ENCODE assay signal across 1 cellular context in genomic region chr14:64698899-64699298, GRCh38.
TF ChIP-seq lines count a peak whose summit lies in the region.

No MANE protein-coding gene starts in this region.

TF ChIP-seq in HEK293, 187 proteins besides CTCF, POLR2A, EP300 and RAD21 (continued from another document):
- TF ChIP-seq ZBTB20 (tag by site-specific recombination; IDR thresholded peaks at IDR 0.05), result 0 out of 2 replicates have a peak, but pooled peaks have one; percentile 3
- no peak for TF ChIP-seq ELK4 (IDR thresholded peaks at IDR 0.05; ENCODE audit: borderline replicate concordance, low read depth, low read length)
- TF ChIP-seq ZNF214 (tag by site-specific recombination; IDR thresholded peaks at IDR 0.05; ENCODE audit: borderline replicate concordance), result no peak
- peak; percentile 53 for TF ChIP-seq ZIC2 (tag by site-specific recombination; IDR thresholded peaks at IDR 0.05)
TF ChIP-seq in HEK293: peak in this region for 9.
